Comparison of ENCODE assay signal across 15 cellular contexts in the genomic region with DNA sequence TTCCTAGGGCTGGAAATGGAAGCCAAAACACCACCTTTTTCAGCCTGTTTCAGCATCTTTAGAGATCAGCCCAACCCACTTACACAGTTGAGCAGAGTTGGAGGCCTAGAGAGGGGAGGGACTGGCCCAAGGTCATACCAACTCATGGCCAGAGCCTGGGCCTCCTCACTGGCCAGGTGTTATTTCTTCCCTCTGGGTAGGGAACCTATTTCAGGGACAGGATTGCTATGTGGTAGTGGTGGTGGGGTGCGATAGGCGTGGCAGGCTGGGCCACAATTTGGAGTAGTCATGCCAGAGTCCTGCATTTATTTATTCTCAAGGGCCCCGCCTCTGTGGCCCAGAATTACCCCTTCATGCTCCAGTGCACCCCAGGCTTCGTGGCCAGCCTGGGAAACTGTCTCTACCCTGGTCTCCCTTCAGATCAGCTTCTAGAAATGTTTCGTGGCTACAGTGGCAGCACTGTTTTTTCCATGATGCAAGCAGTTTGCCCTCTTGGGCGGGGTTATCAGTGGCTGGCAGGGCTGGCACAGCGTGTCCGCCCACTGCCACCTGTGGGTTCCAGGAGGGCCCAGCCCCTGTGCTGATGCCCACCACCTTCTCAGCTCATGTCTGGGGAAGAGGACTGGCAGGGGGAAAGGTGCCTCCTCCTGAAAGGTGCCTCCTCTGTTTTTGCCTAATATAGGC. TPM values are rescaled to one million over a fixed set of nuclear protein-coding genes. Genes with fewer than 3 reads are reported as not detected.
DNase-seq lines count a peak whose midpoint lies in the region; ATAC-seq and TF ChIP-seq lines count a peak whose summit lies in the region.
"Had no signal": no experiment of that assay in that cellular context is flagged by ENCODE, and none has a peak within 500 bp of the region (broad histone marks: within the 10 kb centered on the region; RNA-seq: fewer than 3 reads in every experiment).

No MANE protein-coding gene starts in this region.

- H3K36me3 ChIP-seq in breast epithelium: no peaks in the 10 kb centered on the region

- H3K27ac Mint-ChIP-seq in nephron: peak overlapping the region in 2 of 3 experiments; percentile 14 to 46

- H3K9me3 ChIP-seq in breast epithelium: no peaks in the 10 kb centered on the region
- H3K9me3 ChIP-seq: tibial artery had no signal

- H3K4me3 ChIP-seq in breast epithelium (no peak overlapping the region), foreskin fibroblast (ENCODE audit: low read depth in 1 of 2, low read length in 2 of 2) (no peak overlapping the region)
- H3K4me3 ChIP-seq: tibial artery had no signal

- H3K27me3 ChIP-seq in breast epithelium: no peaks in the 10 kb centered on the region
- H3K27me3 ChIP-seq: brain microvascular endothelial cell, tibial artery had no signal

- TF ChIP-seq POLR2A in breast epithelium (IDR thresholded peaks at IDR 0.05): no peak

- peaks cover 0 to 33% of the 10 kb centered on the region in 2 donors for H3K4me1 ChIP-seq in breast epithelium

- TF ChIP-seq CTCF in breast epithelium (IDR thresholded peaks at IDR 0.05) (no peak), nephron (IDR thresholded peaks at IDR 0.05; ENCODE audit: unreplicated experiment in 3 of 3) (no peak), foreskin fibroblast (IDR thresholded peaks at IDR 0.05; ENCODE audit: low read depth, low read length) (no peak)

- H3K27me3 Mint-ChIP-seq in nephron (ENCODE audit: low read depth): peaks cover 8% of the 10 kb centered on the region

- ATAC-seq in left cardiac atrium (no peak), left ventricle myocardium superior (no peak), HG03521 (IDR thresholded peaks at IDR 0.05; ENCODE audit: unreplicated experiment) (no peak), GM19452 (IDR thresholded peaks at IDR 0.05; ENCODE audit: unreplicated experiment) (no peak), HG03469 (IDR thresholded peaks at IDR 0.05; ENCODE audit: unreplicated experiment) (no peak)
- ATAC-seq: left colon, Panc1 had no signal

- DNase-seq in left cardiac atrium: peak; percentile 20
- no peak for DNase-seq in left ventricle myocardium superior
- DNase-seq in breast epithelium (ENCODE audit: low spot score in 2 of 2): no peak
- DNase-seq in foreskin fibroblast: no peak
- DNase-seq: activated gamma-delta T cell treated with Interleukin-2 at 50 U/mL for 16 hours, brain microvascular endothelial cell, NCI-H1436, NCI-H510A treated with DMSO at 0.1 percent for 48 hours, tibial artery had no signal

- H3K27ac ChIP-seq in breast epithelium: peak overlapping the region; percentile 13 to 95
- H3K27ac ChIP-seq: brain microvascular endothelial cell had no signal

- no peaks in the 10 kb centered on the region for H3K9me3 Mint-ChIP-seq in nephron

- H3K36me3 Mint-ChIP-seq in nephron (ENCODE audit: low read depth): peaks cover 64% of the 10 kb centered on the region

- H3K4me1 Mint-ChIP-seq in nephron: peaks cover 48% of the 10 kb centered on the region

- H3K4me3 Mint-ChIP-seq in nephron: peak overlapping the region; percentile 95 to 96 (median 95)

- intact Hi-C loops in left cardiac atrium (cut with DNase I) (no loop called here), left ventricle myocardium superior (cut with micrococcal nuclease) (no loop called here), breast epithelium (cut with DNase I; ENCODE audit: low total_unique reads) (no loop called here)

RNA-seq across cellular contexts. Expression of gene VEGFA, which starts 6.2 kb away (rescaled TPM):
- 100 to 1,000 TPM; 168 to 212 TPM for total RNA-seq in left cardiac atrium
- 261 TPM for total RNA-seq in left ventricle myocardium superior
- total RNA-seq in breast epithelium: 100 to 1,000 TPM; 123 to 230 (median 132) TPM
